Comparison of ENCODE assay signal across 14 cellular contexts in genomic region chr6:141169419-141169818, GRCh38.
A peak's percentile ranks its signal among the peaks of the same experiment; 100 is the strongest.
DNase-seq lines count a peak whose midpoint lies in the region; ATAC-seq and TF ChIP-seq lines count a peak whose summit lies in the region.
"Had no signal": no experiment of that assay in that cellular context is flagged by ENCODE, and none has a peak within 500 bp of the region (broad histone marks: within the 10 kb centered on the region; RNA-seq: fewer than 3 reads in every experiment).

No MANE protein-coding gene starts in this region.

- peaks cover 0 to 8% of the 10 kb centered on the region in 2 donors for H3K4me1 ChIP-seq in adrenal gland (replicated peaks in 1 of 2)
- H3K4me1 ChIP-seq: BLaER1 treated with 17β-estradiol and CSF1 and Interleukin-3, amounts not matched to agents 10 nM and 100 nM; vagina had no signal

- no peak overlapping the region for H3K27ac ChIP-seq in adrenal gland
- H3K27ac ChIP-seq: BLaER1 treated with 17β-estradiol and CSF1 and Interleukin-3, amounts not matched to agents 10 nM and 100 nM; vagina had no signal

- no peak for ATAC-seq in HG02938 (IDR thresholded peaks at IDR 0.05; ENCODE audit: unreplicated experiment)
- no peak for ATAC-seq in HG02981 (IDR thresholded peaks at IDR 0.05; ENCODE audit: unreplicated experiment)
- ATAC-seq: activated T-helper 17 cell treated with anti-CD3 and anti-CD28 coated beads, Interleukin-2, amount 50 U/mL, for 72 hours; left cardiac atrium had no signal

- H3K4me3 ChIP-seq in adrenal gland, result no peak overlapping the region
- H3K4me3 ChIP-seq: BLaER1 treated with 17β-estradiol and CSF1 and Interleukin-3, amounts not matched to agents 10 nM and 100 nM; vagina had no signal

- TF ChIP-seq CTCF in adrenal gland (IDR thresholded peaks at IDR 0.05), result no peak

- DNase-seq in AG08395 (ENCODE audit: low spot score), result peak; percentile 72
- DNase-seq in HS-27A (ENCODE audit: low read depth), result peak; percentile 56
- peak; percentile 55 for DNase-seq in amniotic stem cell (lab: John Stamatoyannopoulos, UW)
- DNase-seq in iPS-NIHi7 (ENCODE audit: extremely low spot score), result peak; percentile 30
- no peak for DNase-seq in activated naive CD4-positive, alpha-beta T cell treated with Interleukin-2 at 50 U/mL for 16 hours
- no peak for DNase-seq in adrenal gland
- DNase-seq: erythroblast, left cardiac atrium, NCI-H1105 treated with DMSO at 0.1 percent for 48 hours had no signal

- no peaks in the 10 kb centered on the region for H3K36me3 ChIP-seq in adrenal gland (replicated peaks in 1 of 2)
- H3K36me3 ChIP-seq: BLaER1 treated with 17β-estradiol and CSF1 and Interleukin-3, amounts not matched to agents 10 nM and 100 nM; vagina had no signal

- H3K27me3 ChIP-seq in adrenal gland, result no peaks in the 10 kb centered on the region
- H3K27me3 ChIP-seq: BLaER1 treated with 17β-estradiol and CSF1 and Interleukin-3, amounts not matched to agents 10 nM and 100 nM; vagina had no signal

- WGBS in adrenal gland, 4 donors, result 66 to 91% (median 84%) methylated on average over 1 of the region's 1 CpG

- intact Hi-C loops in adrenal gland (cut with DNase I), result no loop called here

- no peaks in the 10 kb centered on the region for H3K9me3 ChIP-seq in adrenal gland (replicated peaks in 1 of 3)
- H3K9me3 ChIP-seq: vagina had no signal

- TF ChIP-seq POLR2A in adrenal gland (IDR thresholded peaks at IDR 0.05), result no peak

Comparison
In these comparisons a context has a peak if more than half of its experiments do, and no peak if none do; other contexts are left out.
1. DNase-seq: peak in AG08395 (single experiment), HS-27A (single experiment), amniotic stem cell (single experiment) and iPS-NIHi7 (single experiment); none in activated naive CD4-positive, alpha-beta T cell treated with Interleukin-2 at 50 U/mL for 16 hours (single experiment) and adrenal gland (0 of 7).